ENCODE assay signal across 11 cellular contexts in the genomic region with DNA sequence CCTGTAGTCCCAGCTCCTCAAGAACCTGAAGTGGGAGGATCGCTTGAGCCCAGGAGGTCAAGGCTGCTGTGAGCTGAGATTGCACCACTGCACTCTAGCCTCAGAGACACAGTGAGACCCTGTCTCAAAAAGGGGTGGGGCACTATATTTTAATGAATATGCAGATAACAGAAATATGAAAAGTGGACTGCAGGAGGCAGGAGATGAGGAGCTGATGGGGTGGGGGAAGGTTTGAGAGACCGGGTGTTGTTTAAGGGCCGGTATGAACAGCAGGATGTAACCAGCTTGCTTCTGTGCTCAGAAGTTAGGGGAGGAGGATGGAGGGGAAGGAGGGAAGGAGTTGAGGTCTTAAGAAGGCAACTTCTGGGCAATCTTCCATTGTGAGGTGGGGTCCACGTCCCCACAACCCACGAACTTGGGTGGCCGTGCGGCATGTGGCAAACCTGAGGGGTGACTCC. TPM values are rescaled to one million over a fixed set of nuclear protein-coding genes. Genes with fewer than 3 reads are reported as not detected.
A peak's percentile ranks its signal among the peaks of the same experiment; 100 is the strongest.
DNase-seq lines count a peak whose midpoint lies in the region; ATAC-seq and TF ChIP-seq lines count a peak whose summit lies in the region.
"Had no signal": no experiment of that assay in that cellular context is flagged by ENCODE, and none has a peak within 500 bp of the region (broad histone marks: within the 10 kb centered on the region; RNA-seq: fewer than 3 reads in every experiment).

No MANE protein-coding gene starts in this region.

- no peak for ATAC-seq in T-cell (replicated peaks in 1 of 4)
- ATAC-seq in stimulated activated effector memory CD8-positive, alpha-beta T cell treated with anti-CD3 and anti-CD28 coated beads, Interleukin-12 subunit alpha, Interleukin-12 subunit beta, amount 100 ng/mL, for 72 hours = no peak
- ATAC-seq in HG03571 (IDR thresholded peaks at IDR 0.05; ENCODE audit: unreplicated experiment) = no peak

- TF ChIP-seq POLR2A in sigmoid colon (IDR thresholded peaks at IDR 0.05) = no peak

- no peak for TF ChIP-seq EP300 in sigmoid colon (IDR thresholded peaks at IDR 0.05)

- H3K27me3 ChIP-seq in iPS-15b (ENCODE audit: control insufficient read depth, insufficient read depth, low read length) = peaks cover 4% of the 10 kb centered on the region
- peaks cover 18 to 44% (median 34%) of the 10 kb centered on the region in 3 donors for H3K27me3 ChIP-seq in sigmoid colon

- CTCF ChIA-PET in activated naive CD4-positive, alpha-beta T cell treated with anti-CD3 and anti-CD28 coated beads, Interleukin-2, amount 10 ng/mL, durations not matched to agents 7 days and 5 days (lab: Charles Lee) = no interaction called here
- CTCF ChIA-PET in T-cell (lab: Charles Lee) = interaction anchor here (0.5 to 1.4 kb wide), 3 partner anchors 117 to 138 kb away, joined by 3 to 5 read pairs (median 3); no protein-coding TSS in a partner anchor

- peaks cover 14% of the 10 kb centered on the region for H3K36me3 ChIP-seq in iPS-15b (ENCODE audit: control insufficient read depth, insufficient read depth, low read length)
- H3K36me3 ChIP-seq in sigmoid colon = no peaks in the 10 kb centered on the region

- peak overlapping the region; percentile 66 for H3K4me3 Mint-ChIP-seq in activated naive CD4-positive, alpha-beta T cell treated with anti-CD3 and anti-CD28 coated beads, Interleukin-2, amount 10 ng/mL, durations not matched to agents 7 days and 5 days
- peak overlapping the region; percentile 73 to 82 (median 78) for H3K4me3 Mint-ChIP-seq in T-cell
- H3K4me3 Mint-ChIP-seq in stimulated activated effector memory CD8-positive, alpha-beta T cell treated with anti-CD3 and anti-CD28 coated beads, Interleukin-12 subunit alpha, Interleukin-12 subunit beta, amount 100 ng/mL, for 72 hours = peak overlapping the region; percentile 69

- 37 to 40% methylated on average over 7 of the region's 7 CpGs for WGBS in sigmoid colon, 2 donors

- intact Hi-C loops in sigmoid colon (cut with DNase I) = no loop called here

- H3K4me1 Mint-ChIP-seq in activated naive CD4-positive, alpha-beta T cell treated with anti-CD3 and anti-CD28 coated beads, Interleukin-2, amount 10 ng/mL, durations not matched to agents 7 days and 5 days = peaks cover 9% of the 10 kb centered on the region
- H3K4me1 Mint-ChIP-seq in T-cell = peaks cover 10 to 31% (median 17%) of the 10 kb centered on the region in 3 donors
- peaks cover 26% of the 10 kb centered on the region for H3K4me1 Mint-ChIP-seq in stimulated activated effector memory CD8-positive, alpha-beta T cell treated with anti-CD3 and anti-CD28 coated beads, Interleukin-12 subunit alpha, Interleukin-12 subunit beta, amount 100 ng/mL, for 72 hours

- H3K4me1 ChIP-seq in iPS-15b (ENCODE audit: control insufficient read depth, insufficient read depth, low read length) = peaks cover 2% of the 10 kb centered on the region
- H3K4me1 ChIP-seq in sigmoid colon = peaks cover 0 to 13% (median 10%) of the 10 kb centered on the region in 4 donors

- H3K27me3 Mint-ChIP-seq in activated naive CD4-positive, alpha-beta T cell treated with anti-CD3 and anti-CD28 coated beads, Interleukin-2, amount 10 ng/mL, durations not matched to agents 7 days and 5 days = peaks cover 78% of the 10 kb centered on the region
- peaks cover 22 to 47% of the 10 kb centered on the region in 2 donors for H3K27me3 Mint-ChIP-seq in T-cell

- H3K27ac Mint-ChIP-seq in activated naive CD4-positive, alpha-beta T cell treated with anti-CD3 and anti-CD28 coated beads, Interleukin-2, amount 10 ng/mL, durations not matched to agents 7 days and 5 days = no peak overlapping the region
- H3K27ac Mint-ChIP-seq in T-cell = peak overlapping the region in 1 of 2 donors; percentile 39
- no peak overlapping the region for H3K27ac Mint-ChIP-seq in stimulated activated effector memory CD8-positive, alpha-beta T cell treated with anti-CD3 and anti-CD28 coated beads, Interleukin-12 subunit alpha, Interleukin-12 subunit beta, amount 100 ng/mL, for 72 hours

- no peaks in the 10 kb centered on the region for H3K9me3 Mint-ChIP-seq in activated naive CD4-positive, alpha-beta T cell treated with anti-CD3 and anti-CD28 coated beads, Interleukin-2, amount 10 ng/mL, durations not matched to agents 7 days and 5 days
- H3K9me3 Mint-ChIP-seq in T-cell = no peaks in the 10 kb centered on the region
- no peaks in the 10 kb centered on the region for H3K9me3 Mint-ChIP-seq in stimulated activated effector memory CD8-positive, alpha-beta T cell treated with anti-CD3 and anti-CD28 coated beads, Interleukin-12 subunit alpha, Interleukin-12 subunit beta, amount 100 ng/mL, for 72 hours

- DNase-seq in activated naive CD4-positive, alpha-beta T cell treated with anti-CD3 and anti-CD28 coated beads, Interleukin-2, amount 10 ng/mL, durations not matched to agents 7 days and 5 days = no peak
- DNase-seq in activated naive CD4-positive, alpha-beta T cell treated with Interleukin-2 at 50 U/mL for 16 hours = no peak
- no peak for DNase-seq in T-cell
- DNase-seq in stimulated activated effector memory CD8-positive, alpha-beta T cell treated with anti-CD3 and anti-CD28 coated beads, Interleukin-12 subunit alpha, Interleukin-12 subunit beta, amount 100 ng/mL, for 72 hours (ENCODE audit: low spot score in 2 of 2) = no peak
- no peak for DNase-seq in sigmoid colon
- no peak for DNase-seq in NK-92 (lab: John Stamatoyannopoulos, UW; ENCODE audit: unreplicated experiment)
- DNase-seq: left ventricle myocardium superior, NCI-H524 had no signal

- TF ChIP-seq CTCF in sigmoid colon (IDR thresholded peaks at IDR 0.05) = no peak

- peaks cover 1% of the 10 kb centered on the region for H3K36me3 Mint-ChIP-seq in activated naive CD4-positive, alpha-beta T cell treated with anti-CD3 and anti-CD28 coated beads, Interleukin-2, amount 10 ng/mL, durations not matched to agents 7 days and 5 days
- H3K36me3 Mint-ChIP-seq in T-cell = no peaks in the 10 kb centered on the region
- peaks cover 6% of the 10 kb centered on the region for H3K36me3 Mint-ChIP-seq in stimulated activated effector memory CD8-positive, alpha-beta T cell treated with anti-CD3 and anti-CD28 coated beads, Interleukin-12 subunit alpha, Interleukin-12 subunit beta, amount 100 ng/mL, for 72 hours

- H3K9ac ChIP-seq in iPS-15b (ENCODE audit: low read depth, low read length) = no peak overlapping the region

- H3K4me3 ChIP-seq in iPS-15b (ENCODE audit: low read depth, low read length) = peak overlapping the region; percentile 58
- H3K4me3 ChIP-seq in sigmoid colon = no peak overlapping the region

- H3K9me3 ChIP-seq in iPS-15b (ENCODE audit: control insufficient read depth, insufficient read depth, low read length) (no peaks in the 10 kb centered on the region), sigmoid colon (no peaks in the 10 kb centered on the region)

- no peak overlapping the region for H3K27ac ChIP-seq in sigmoid colon
- H3K27ac ChIP-seq: epithelial cell of prostate had no signal

- POLR2A ChIA-PET in T-cell (lab: Charles Lee) = interaction anchor here in 1 of 2 donors (0.6 kb wide), 1 partner anchor 29 kb away, joined by 9 read pairs; no protein-coding TSS in a partner anchor

RNA-seq across cellular contexts. Expression of a gene that starts 1.3 kb away (rescaled TPM):
- total RNA-seq in T-cell (1 to 10 TPM; 1.7 to 5.6 (median 2.8) TPM), sigmoid colon (1 to 10 TPM; 1.4 to 9.1 (median 2.7) TPM)
- 1 to 10 TPM in 2 of 3 donors, not detected in 1; 7.6 to 7.8 TPM for polyA plus RNA-seq in sigmoid colon

RNA-seq across cellular contexts. Expression of a gene that starts 26.0 kb away (rescaled TPM):
- total RNA-seq in T-cell (under 1 TPM in 4 of 5 donors, not detected in 1; 0.32 to 0.85 (median 0.47) TPM), sigmoid colon (under 1 TPM in 2 of 4 donors, not detected in 2; 0.27 to 0.71 TPM)
- 100 to 1,000 TPM in 1 of 3 donors, 10 to 100 TPM in 2; 57.1 to 140 (median 86.7) TPM for polyA plus RNA-seq in sigmoid colon

RNA-seq across cellular contexts. Expression of a gene that starts 46.8 kb away (rescaled TPM):
- 100 to 1,000 TPM; 395 to 488 (median 460) TPM for total RNA-seq in T-cell
- 10 to 100 TPM; 51.0 to 70.9 (median 53.1) TPM for total RNA-seq in sigmoid colon
- polyA plus RNA-seq in sigmoid colon = 100 to 1,000 TPM in 1 of 3 donors, 10 to 100 TPM in 2; 46.8 to 122 (median 50.2) TPM

RNA-seq across cellular contexts. Expression of a gene that starts 47.3 kb away (rescaled TPM):
- total RNA-seq in T-cell (10 to 100 TPM in 4 of 5 donors, 1 to 10 TPM in 1; 2.1 to 35.5 (median 17.6) TPM), sigmoid colon (100 to 1,000 TPM; 278 to 463 (median 291) TPM)
- 1,000 to 10,000 TPM in 1 of 3 donors, 100 to 1,000 TPM in 2; 116 to 1,104 (median 383) TPM for polyA plus RNA-seq in sigmoid colon

RNA-seq across cellular contexts. Expression of a gene that starts 54.1 kb away (rescaled TPM):
- 100 to 1,000 TPM; 201 to 427 (median 243) TPM for total RNA-seq in T-cell
- 10 to 100 TPM; 82.4 to 94.2 (median 92.6) TPM for total RNA-seq in sigmoid colon
- polyA plus RNA-seq in sigmoid colon = 100 to 1,000 TPM in 1 of 3 donors, 10 to 100 TPM in 2; 41.2 to 580 (median 58.9) TPM

Comparison
In these comparisons a context has a peak if more than half of its experiments do, and no peak if none do; other contexts are left out.
1. RNA of a gene that starts 46.8 kb away (total RNA-seq): 395 to 488 TPM in T-cell; 51.0 to 70.9 TPM in sigmoid colon; every median in the first group is over 4 times any median in the second.
2. Peak in every context shown above with its lines, with median percentiles within 50 percentile points of each other: H3K4me3 Mint-ChIP-seq.